In the genomic region with DNA sequence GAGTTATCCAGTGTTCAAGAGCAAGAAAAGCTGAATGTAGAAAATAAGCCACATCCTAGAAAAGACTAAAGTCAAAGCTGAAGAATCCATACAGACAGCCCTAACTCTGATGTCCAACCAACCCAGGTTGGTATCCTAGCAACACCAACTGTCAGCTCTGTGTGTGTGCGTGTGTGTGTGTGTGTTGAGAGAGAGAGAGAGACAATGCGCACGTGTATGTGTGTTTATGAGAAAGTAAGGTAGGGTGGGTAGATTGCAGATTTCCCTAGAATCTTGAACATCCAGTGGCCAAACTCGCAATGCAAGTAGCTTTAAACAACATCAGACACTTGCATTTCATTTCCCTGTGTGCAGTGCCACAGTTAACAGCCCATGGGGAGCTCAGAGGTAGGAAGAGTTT, we compare ENCODE assay signal across 15 cellular contexts.
"Had no signal": no experiment of that assay in that cellular context is flagged by ENCODE, and none has a peak within 500 bp of the region (broad histone marks: within the 10 kb centered on the region; RNA-seq: fewer than 3 reads in every experiment).

No MANE protein-coding gene starts in this region.

- DNase-seq: activated CD4-positive, alpha-beta T cell treated with anti-CD3 and anti-CD28 coated beads, Interleukin-2, amount 10 ng/mL, durations not matched to agents 7 days and 5 days; activated CD8-positive, alpha-beta T cell treated with anti-CD3 and anti-CD28 coated beads, Interleukin-2, amount 10 ng/mL, durations not matched to agents 7 days and 5 days; activated naive CD4-positive, alpha-beta T cell treated with Interleukin-2 at 50 U/mL for 16 hours; activated naive CD8-positive, alpha-beta T cell treated with anti-CD3 and anti-CD28 coated beads, Interleukin-2, amount 10 ng/mL, durations not matched to agents 7 days and 5 days; activated T-cell treated with anti-CD3 and anti-CD28 coated beads, Interleukin-2, amount 50 U/mL, for 24 hours; amygdala; effector memory CD4-positive, alpha-beta T cell; left colon; lower lobe of right lung; natural killer cell; right cardiac atrium; stimulated activated CD4-positive, alpha-beta T cell treated with anti-CD3 and anti-CD28 coated beads, Interleukin-2, amount 100 ng/mL, for 24 hours; stimulated activated naive CD4-positive, alpha-beta T cell treated with Interleukin-2 at 50 U/mL for 16 hours; T1000; tibial artery had no signal

- ATAC-seq: activated CD8-positive, alpha-beta T cell treated with anti-CD3 and anti-CD28 coated beads, Interleukin-2, amount 10 ng/mL, durations not matched to agents 7 days and 5 days; left colon; lower lobe of right lung; natural killer cell; right cardiac atrium had no signal
